22 cellular contexts compared by ENCODE assay signal in the genomic region with DNA sequence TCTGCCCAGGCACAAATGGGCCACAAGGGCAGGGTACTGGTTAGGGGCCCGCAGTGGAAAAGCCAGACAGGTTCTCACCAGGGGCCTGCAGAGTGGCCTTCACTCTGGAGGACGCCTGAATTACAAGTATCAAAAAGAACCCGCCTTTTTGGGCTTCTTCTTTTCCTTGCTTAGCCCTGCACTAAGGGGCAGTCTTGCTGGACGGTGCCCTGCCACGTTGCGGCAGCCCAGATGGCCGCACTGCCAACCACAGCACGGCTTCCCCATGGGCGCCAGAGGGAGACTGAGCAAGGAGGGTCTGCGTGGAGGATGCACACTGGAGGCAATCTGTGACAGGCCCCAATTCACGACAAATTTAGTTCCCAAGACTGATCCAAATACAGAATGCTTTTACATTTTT.
"Had no signal": no experiment of that assay in that cellular context is flagged by ENCODE, and none has a peak within 500 bp of the region (broad histone marks: within the 10 kb centered on the region; RNA-seq: fewer than 3 reads in every experiment).

No MANE protein-coding gene starts in this region.

- H3K27me3 ChIP-seq: neutrophil, pancreas, spleen, tibial nerve, upper lobe of left lung, uterus had no signal

- H3K9me3 ChIP-seq: mucosa of descending colon, neutrophil, pancreas, spleen, thoracic aorta, tibial nerve, upper lobe of left lung, uterus had no signal

- H3K27ac Mint-ChIP-seq: effector memory CD8-positive, alpha-beta T cell; mesothelial cell of epicardium; stimulated activated naive CD8-positive, alpha-beta T cell treated with anti-CD3 and anti-CD28 coated beads, Interleukin-15, Interleukin-2, amounts not matched to agents 100 ng/mL and 50 ng/mL, for 24 hours had no signal

- H3K4me1 Mint-ChIP-seq: memory B cell; mesothelial cell of epicardium; naive B cell; neural crest cell; stimulated activated naive B cell treated with anti-CD40 and anti-IgM and Interleukin-4, amounts not matched to agents 10 μg/mL and 1 μg/mL and 100 μg/mL, for 72 hours had no signal

- ATAC-seq: effector memory CD8-positive, alpha-beta T cell; left ventricle myocardium superior; natural killer cell treated with Interleukin-12 subunit alpha and Interleukin-12 subunit beta and Interleukin-15 and Interleukin-18, amount 100 ng/mL, for 72 hours; pancreas; stimulated activated naive B cell treated with anti-CD40 and anti-IgM and Interleukin-4, amounts not matched to agents 10 μg/mL and 1 μg/mL and 100 μg/mL, for 72 hours had no signal

- H3K27ac ChIP-seq: coronary artery, neutrophil, pancreas, skin epidermis, spleen, thoracic aorta, tibial nerve, upper lobe of left lung, uterus had no signal

- H3K9me3 Mint-ChIP-seq: effector memory CD8-positive, alpha-beta T cell; memory B cell; mesothelial cell of epicardium; naive B cell; natural killer cell treated with Interleukin-12 subunit alpha and Interleukin-12 subunit beta and Interleukin-15 and Interleukin-18, amount 100 ng/mL, for 72 hours; neural crest cell; stimulated activated naive B cell treated with anti-CD40 and anti-IgM and Interleukin-4, amounts not matched to agents 10 μg/mL and 1 μg/mL and 100 μg/mL, for 72 hours; stimulated activated naive CD8-positive, alpha-beta T cell treated with anti-CD3 and anti-CD28 coated beads, Interleukin-15, Interleukin-2, amounts not matched to agents 100 ng/mL and 50 ng/mL, for 24 hours had no signal

- H3K4me3 ChIP-seq: coronary artery, lung, mucosa of descending colon, pancreas, skin epidermis, spleen, thoracic aorta, tibial nerve, upper lobe of left lung, uterus had no signal

- H3K27me3 Mint-ChIP-seq: effector memory CD8-positive, alpha-beta T cell; memory B cell; naive B cell; natural killer cell treated with Interleukin-12 subunit alpha and Interleukin-12 subunit beta and Interleukin-15 and Interleukin-18, amount 100 ng/mL, for 72 hours; stimulated activated naive B cell treated with anti-CD40 and anti-IgM and Interleukin-4, amounts not matched to agents 10 μg/mL and 1 μg/mL and 100 μg/mL, for 72 hours; stimulated activated naive CD8-positive, alpha-beta T cell treated with anti-CD3 and anti-CD28 coated beads, Interleukin-15, Interleukin-2, amounts not matched to agents 100 ng/mL and 50 ng/mL, for 24 hours had no signal

- H3K4me3 Mint-ChIP-seq: effector memory CD8-positive, alpha-beta T cell; memory B cell; mesothelial cell of epicardium; naive B cell; natural killer cell treated with Interleukin-12 subunit alpha and Interleukin-12 subunit beta and Interleukin-15 and Interleukin-18, amount 100 ng/mL, for 72 hours; neural crest cell; stimulated activated naive B cell treated with anti-CD40 and anti-IgM and Interleukin-4, amounts not matched to agents 10 μg/mL and 1 μg/mL and 100 μg/mL, for 72 hours; stimulated activated naive CD8-positive, alpha-beta T cell treated with anti-CD3 and anti-CD28 coated beads, Interleukin-15, Interleukin-2, amounts not matched to agents 100 ng/mL and 50 ng/mL, for 24 hours had no signal

- DNase-seq: dermis blood vessel endothelial cell; effector memory CD8-positive, alpha-beta T cell; erythroblast; left ventricle myocardium superior; mucosa of descending colon; naive B cell; pancreas; spleen; stimulated activated naive B cell treated with anti-CD40 and anti-IgM and Interleukin-4, amounts not matched to agents 10 μg/mL and 1 μg/mL and 100 μg/mL, for 72 hours; upper lobe of left lung; uterus had no signal

- H3K36me3 ChIP-seq: uterus had no signal

- H3K4me1 ChIP-seq: pancreas, spleen, tibial nerve, upper lobe of left lung, uterus had no signal
